In the genomic region with DNA sequence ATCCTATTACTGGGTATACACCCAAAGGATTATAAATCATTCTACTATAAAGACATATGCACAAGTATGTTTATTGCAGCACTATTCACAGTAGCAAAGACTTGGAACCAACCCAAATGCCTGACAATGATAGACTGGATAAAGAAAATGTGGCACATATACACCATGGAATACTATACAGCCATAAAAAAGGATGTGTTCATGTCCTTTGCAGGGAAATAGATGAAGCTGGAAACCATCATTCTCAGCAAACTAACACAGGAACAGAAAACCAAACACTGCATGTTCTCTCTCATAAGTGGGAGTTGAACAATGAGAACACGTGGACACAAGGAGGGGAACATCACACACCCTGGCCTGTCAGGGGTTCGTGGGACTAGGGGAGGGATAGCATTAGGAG, we compare ENCODE assay signal across 2 cellular contexts. TPM values are rescaled to one million over a fixed set of nuclear protein-coding genes. Genes with fewer than 3 reads are reported as not detected.
"Had no signal": no experiment of that assay in that cellular context is flagged by ENCODE, and none has a peak within 500 bp of the region (broad histone marks: within the 10 kb centered on the region; RNA-seq: fewer than 3 reads in every experiment).

No MANE protein-coding gene starts in this region.

RNA-seq across cellular contexts. Expression of a gene that starts 16.0 kb away (rescaled TPM):
- total RNA-seq: activated naive CD4-positive, alpha-beta T cell treated with anti-CD3 and anti-CD28 coated beads for 36 hours; activated naive CD8-positive, alpha-beta T cell treated with anti-CD3 and anti-CD28 coated beads for 36 hours had no signal
